15 cellular contexts compared by ENCODE assay signal in the genomic region with DNA sequence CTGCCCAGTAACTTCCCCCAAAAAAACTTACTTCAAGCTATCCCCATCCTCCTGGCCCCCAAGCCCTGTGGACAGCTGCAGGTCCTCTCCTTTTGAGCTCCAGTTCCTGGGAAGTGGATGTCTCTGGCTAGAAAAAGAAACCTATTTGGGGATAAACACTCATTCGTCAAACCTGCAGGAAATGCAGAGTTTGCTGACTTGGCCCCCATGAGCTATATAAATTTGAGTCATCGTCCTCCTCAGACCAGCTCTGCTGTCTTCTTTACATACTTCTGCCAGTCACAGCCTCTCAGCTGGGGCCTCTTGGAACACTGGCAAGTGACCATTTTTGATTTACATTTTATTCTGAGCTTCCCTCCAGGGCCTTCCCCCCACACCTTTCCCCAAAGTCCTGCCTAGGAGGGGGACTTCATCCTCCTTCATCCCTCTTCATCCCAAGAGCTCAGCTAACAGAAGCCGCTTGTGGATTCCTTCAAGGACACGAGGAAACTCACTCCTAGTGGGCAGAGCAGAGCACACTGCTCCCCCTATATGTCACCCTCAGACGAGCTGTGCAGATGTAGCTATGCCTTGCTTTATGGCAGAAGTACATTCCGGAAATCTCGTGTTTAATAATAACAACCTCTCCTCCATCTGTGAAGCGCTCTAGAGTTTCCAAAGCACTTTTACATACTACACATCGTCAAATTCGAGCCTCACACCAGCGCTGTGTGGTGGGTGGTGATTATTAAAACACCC.
A peak's percentile ranks its signal among the peaks of the same experiment; 100 is the strongest.
DNase-seq lines count a peak whose midpoint lies in the region; ATAC-seq, FAIRE-seq and TF ChIP-seq lines count a peak whose summit lies in the region.
"Had no signal": no experiment of that assay in that cellular context is flagged by ENCODE, and none has a peak within 500 bp of the region (broad histone marks: within the 10 kb centered on the region; RNA-seq: fewer than 3 reads in every experiment).

No MANE protein-coding gene starts in this region.

- TF ChIP-seq RAD21 in A549 (conservative IDR thresholded peaks at IDR 0.05 in 1 of 2, IDR thresholded peaks at IDR 0.05 in 1 of 2): no peak

- H3K4me2 ChIP-seq in A549 (no peak overlapping the region), PC-9 (no peak overlapping the region)

- no peaks in the 10 kb centered on the region for H3K79me2 ChIP-seq in PC-9 (ENCODE audit: low read depth)

- no peak overlapping the region for H3K27ac Mint-ChIP-seq in activated CD4-positive, alpha-beta memory T cell treated with anti-CD3 and anti-CD28 coated beads for 36 hours
- H3K27ac Mint-ChIP-seq: activated CD4-positive, alpha-beta T cell treated with anti-CD3 and anti-CD28 coated beads for 36 hours had no signal

- ATAC-seq in A549: peak; percentile 54 to 56; a peak in 3 of 6 replicates
- no peak for ATAC-seq in HG02623 (IDR thresholded peaks at IDR 0.05; ENCODE audit: unreplicated experiment)
- ATAC-seq: activated CD4-positive, alpha-beta T cell treated with anti-CD3 and anti-CD28 coated beads for 36 hours had no signal

- POLR2A ChIA-PET in A549 (lab: Yijun Ruan, JAX): no interaction called here
- POLR2A ChIA-PET in activated CD4-positive, alpha-beta memory T cell treated with anti-CD3 and anti-CD28 coated beads for 36 hours (lab: Charles Lee): interaction anchor here (0.9 kb wide), 1 partner anchor 38 kb away, joined by 3 read pairs; no protein-coding TSS in a partner anchor
- POLR2A ChIA-PET in PC-9 (lab: Charles Lee; ENCODE audit: unreplicated experiment): no interaction called here

- H3K4me1 Mint-ChIP-seq in activated CD4-positive, alpha-beta memory T cell treated with anti-CD3 and anti-CD28 coated beads for 36 hours (ENCODE audit: low read depth): peaks cover 2% of the 10 kb centered on the region
- H3K4me1 Mint-ChIP-seq: activated CD4-positive, alpha-beta T cell treated with anti-CD3 and anti-CD28 coated beads for 36 hours had no signal

- WGBS in A549 (ENCODE audit: missing lambda C conversion rate): 17% methylated on average over 11 of the region's 11 CpGs
- WGBS in suprapubic skin: 76% methylated on average over 11 of the region's 11 CpGs

- H3K27me3 Mint-ChIP-seq in activated CD4-positive, alpha-beta memory T cell treated with anti-CD3 and anti-CD28 coated beads for 36 hours: peaks cover 5% of the 10 kb centered on the region
- H3K27me3 Mint-ChIP-seq: activated CD4-positive, alpha-beta T cell treated with anti-CD3 and anti-CD28 coated beads for 36 hours had no signal

- H3K4me1 ChIP-seq in A549 (no peaks in the 10 kb centered on the region), suprapubic skin (no peaks in the 10 kb centered on the region), PC-9 (replicated peaks; ENCODE audit: insufficient read depth) (no peaks in the 10 kb centered on the region)
- H3K4me1 ChIP-seq: HAP-1, prostate gland had no signal

- H3K9me2 ChIP-seq in PC-9 (ENCODE audit: insufficient read depth): no peaks in the 10 kb centered on the region

- CTCF ChIA-PET in A549 (lab: Yijun Ruan, JAX): interaction anchor here (0.7 to 2.0 kb wide), 5 partner anchors 16 to 40 kb away, joined by 3 to 8 read pairs (median 3); no protein-coding TSS in a partner anchor
- CTCF ChIA-PET in activated CD4-positive, alpha-beta memory T cell treated with anti-CD3 and anti-CD28 coated beads for 36 hours (lab: Charles Lee): interaction anchor here (1.2 to 2.2 kb wide), 5 partner anchors 11 to 59 kb away, joined by 3 to 16 read pairs (median 3); no protein-coding TSS in a partner anchor
- CTCF ChIA-PET in PC-9 (lab: Charles Lee): no interaction called here

- TF ChIP-seq CTCF in A549 (IDR thresholded peaks at IDR 0.05): no peak
- TF ChIP-seq CTCF in HFF-Myc (IDR thresholded peaks at IDR 0.05; ENCODE audit: low read depth, low read length, missing control alignments): peak; percentile 8
- TF ChIP-seq CTCF in fibroblast of villous mesenchyme (IDR thresholded peaks at IDR 0.05; ENCODE audit: insufficient read depth, low read depth, low read length): peak; percentile 39
- TF ChIP-seq CTCF in suprapubic skin (IDR thresholded peaks at IDR 0.05): no peak
- TF ChIP-seq CTCF in PC-9 (conservative IDR thresholded peaks at IDR 0.05): no peak

- BruUV-seq in PC-9 (replicated peaks; lab: Mats Ljungman, UMichigan): no TSS peak

- no peak for TF ChIP-seq EP300 in A549 (IDR thresholded peaks at IDR 0.05)
- TF ChIP-seq EP300 in suprapubic skin (IDR thresholded peaks at IDR 0.05): no peak

- H3K4me3 ChIP-seq in A549 (no peak overlapping the region), HFF-Myc (replicated peaks; ENCODE audit: low read depth, low read length) (no peak overlapping the region), fibroblast of villous mesenchyme (ENCODE audit: low read depth, low read length) (no peak overlapping the region), suprapubic skin (no peak overlapping the region), PC-9 (no peak overlapping the region)
- H3K4me3 ChIP-seq: HAP-1, prostate gland had no signal

- DNase-seq in A549 (ENCODE audit: low read depth in 1 of 2, low spot score in 1 of 2) (no peak), HFF-Myc (ENCODE audit: extremely low read depth, low read depth) (no peak), fibroblast of villous mesenchyme (ENCODE audit: low read depth) (peak; percentile 28), NCI-H1436 treated with DMSO at 0.1 percent for 48 hours (lab: John Stamatoyannopoulos, UW) (no peak), suprapubic skin (ENCODE audit: low spot score in 2 of 2) (no peak), PC-9 (no peak)
- peak; percentile 12 for DNase-seq in activated CD4-positive, alpha-beta memory T cell treated with anti-CD3 and anti-CD28 coated beads for 36 hours
- DNase-seq: activated CD4-positive, alpha-beta T cell treated with anti-CD3 and anti-CD28 coated beads for 36 hours; activated effector memory CD4-positive, alpha-beta T cell treated with anti-CD3 and anti-CD28 coated beads, Interleukin-2, amount 50 U/mL, for 16 hours; central memory CD4-positive, alpha-beta T cell; NCI-H1417 treated with DMSO at 0.1 percent for 48 hours; stimulated activated CD4-positive, alpha-beta T cell treated with anti-CD3 and anti-CD28 coated beads, Interleukin-1b, Interleukin-23, amount 100 ng/mL, for 48 hours had no signal

- no peak overlapping the region for H2AFZ ChIP-seq in PC-9

- H3K27me3 ChIP-seq in suprapubic skin (no peaks in the 10 kb centered on the region), PC-9 (ENCODE audit: insufficient read depth, low read depth) (peaks cover 36% of the 10 kb centered on the region; the same call in 1 of the 2 replicates)

- TF ChIP-seq POLR2A in A549 (IDR thresholded peaks at IDR 0.05; ENCODE audit: low read length) (no peak), suprapubic skin (IDR thresholded peaks at IDR 0.05) (no peak)

- intact Hi-C loops in activated CD4-positive, alpha-beta memory T cell treated with anti-CD3 and anti-CD28 coated beads for 36 hours (cut with micrococcal nuclease): no loop called here
- intact Hi-C loops in PC-9 (cut with micrococcal nuclease; ENCODE audit: unreplicated experiment): no loop called here

- no peaks in the 10 kb centered on the region for H3F3A ChIP-seq in PC-9 (ENCODE audit: insufficient read depth, low read depth)

- H3K9me3 ChIP-seq in A549 (no peaks in the 10 kb centered on the region), suprapubic skin (no peaks in the 10 kb centered on the region), PC-9 (ENCODE audit: insufficient read depth, low read depth) (no peaks in the 10 kb centered on the region)
- H3K9me3 ChIP-seq: HAP-1, prostate gland had no signal

- no peaks in the 10 kb centered on the region for H3K9me3 Mint-ChIP-seq in activated CD4-positive, alpha-beta memory T cell treated with anti-CD3 and anti-CD28 coated beads for 36 hours

- no peak overlapping the region for H3K27ac ChIP-seq in A549
- H3K27ac ChIP-seq in suprapubic skin: no peak overlapping the region
- no peak overlapping the region for H3K27ac ChIP-seq in PC-9
- H3K27ac ChIP-seq: prostate gland had no signal

- H3K4me3 Mint-ChIP-seq in activated CD4-positive, alpha-beta memory T cell treated with anti-CD3 and anti-CD28 coated beads for 36 hours: no peak overlapping the region
- H3K4me3 Mint-ChIP-seq: activated CD4-positive, alpha-beta T cell treated with anti-CD3 and anti-CD28 coated beads for 36 hours had no signal

- H3K36me3 ChIP-seq in suprapubic skin: no peaks in the 10 kb centered on the region
- no peaks in the 10 kb centered on the region for H3K36me3 ChIP-seq in PC-9 (ENCODE audit: low read depth)
- H3K36me3 ChIP-seq: HAP-1, prostate gland had no signal

- no peaks in the 10 kb centered on the region for H3K36me3 Mint-ChIP-seq in activated CD4-positive, alpha-beta memory T cell treated with anti-CD3 and anti-CD28 coated beads for 36 hours

- no peaks in the 10 kb centered on the region for H4K20me1 ChIP-seq in PC-9 (ENCODE audit: insufficient read depth)

- FAIRE-seq in A549 (lab: Jason Lieb, UNC): no peak

TF ChIP-seq in A549, 52 proteins besides CTCF, POLR2A, EP300 and RAD21 (continues in another document):
- no peak for TF ChIP-seq NR3C1 (IDR thresholded peaks at IDR 0.05)
- no peak for TF ChIP-seq TFCP2L1 (CRISPR knock-in tag; IDR thresholded peaks at IDR 0.05)
- no peak for TF ChIP-seq CHD2 (IDR thresholded peaks at IDR 0.05; ENCODE audit: low read length, partially characterized antibody)
- no peak for TF ChIP-seq CBX2 (IDR thresholded peaks at IDR 0.05; ENCODE audit: borderline replicate concordance, low read depth)
- no peak for TF ChIP-seq CEBPB (IDR thresholded peaks at IDR 0.05)
- no peak for TF ChIP-seq ZFP36 (IDR thresholded peaks at IDR 0.05; ENCODE audit: borderline replicate concordance, partially characterized antibody)
- TF ChIP-seq ZNF302 (CRISPR knock-in tag; IDR thresholded peaks at IDR 0.05): no peak
- no peak for TF ChIP-seq SMC3 (IDR thresholded peaks at IDR 0.05)
- TF ChIP-seq EHMT2 (IDR thresholded peaks at IDR 0.05; ENCODE audit: low read depth): no peak
- TF ChIP-seq, protein P1, sequence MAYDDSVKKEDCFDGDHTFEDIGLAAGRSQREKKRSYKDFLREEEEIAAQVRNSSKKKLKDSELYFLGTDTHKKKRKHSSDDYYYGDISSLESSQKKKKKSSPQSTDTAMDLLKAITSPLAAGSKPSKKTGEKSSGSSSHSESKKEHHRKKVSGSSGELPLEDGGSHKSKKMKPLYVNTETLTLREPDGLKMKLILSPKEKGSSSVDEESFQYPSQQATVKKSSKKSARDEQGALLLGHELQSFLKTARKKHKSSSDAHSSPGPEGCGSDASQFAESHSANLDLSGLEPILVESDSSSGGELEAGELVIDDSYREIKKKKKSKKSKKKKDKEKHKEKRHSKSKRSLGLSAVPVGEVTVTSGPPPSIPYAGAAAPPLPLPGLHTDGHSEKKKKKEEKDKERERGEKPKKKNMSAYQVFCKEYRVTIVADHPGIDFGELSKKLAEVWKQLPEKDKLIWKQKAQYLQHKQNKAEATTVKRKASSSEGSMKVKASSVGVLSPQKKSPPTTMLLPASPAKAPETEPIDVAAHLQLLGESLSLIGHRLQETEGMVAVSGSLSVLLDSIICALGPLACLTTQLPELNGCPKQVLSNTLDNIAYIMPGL (CRISPR knock-in tag; IDR thresholded peaks at IDR 0.05; ENCODE audit: borderline replicate concordance): no peak

Comparison
In these comparisons a context has a peak if more than half of its experiments do, and no peak if none do; other contexts are left out.
1. DNase-seq: peak in activated CD4-positive, alpha-beta memory T cell treated with anti-CD3 and anti-CD28 coated beads for 36 hours (single experiment) and fibroblast of villous mesenchyme (single experiment); none in A549 (0 of 2), HFF-Myc (single experiment), NCI-H1436 treated with DMSO at 0.1 percent for 48 hours (single experiment), suprapubic skin (0 of 2) and PC-9 (0 of 2).
2. CTCF ChIP-seq: peak in HFF-Myc (single experiment) and fibroblast of villous mesenchyme (single experiment); none in A549 (single experiment), suprapubic skin (0 of 2) and PC-9 (single experiment).